1 cellular context compared by ENCODE assay signal in genomic region chr4:141329174-141329569, GRCh38.
TF ChIP-seq lines count a peak whose summit lies in the region.

No MANE protein-coding gene starts in this region.

TF ChIP-seq in HepG2, 621 proteins besides CTCF, POLR2A, EP300 and RAD21 (continued from another document):
- no peak for TF ChIP-seq ZNF792 (CRISPR knock-in tag; IDR thresholded peaks at IDR 0.05)
- no peak for TF ChIP-seq HNF4G (IDR thresholded peaks at IDR 0.05; ENCODE audit: borderline replicate concordance, low read depth, low read length)
- no peak for TF ChIP-seq HNF4G (CRISPR knock-in tag; IDR thresholded peaks at IDR 0.05; ENCODE audit: borderline replicate concordance, low read depth)
- TF ChIP-seq BCL6 (CRISPR knock-in tag; IDR thresholded peaks at IDR 0.05), result no peak
- no peak for TF ChIP-seq MXD4 (CRISPR knock-in tag; IDR thresholded peaks at IDR 0.05)
- no peak for TF ChIP-seq ZNF362 (CRISPR knock-in tag; IDR thresholded peaks at IDR 0.05; ENCODE audit: borderline replicate concordance)
- no peak for TF ChIP-seq ZFP41 (CRISPR knock-in tag; IDR thresholded peaks at IDR 0.05; ENCODE audit: borderline replicate concordance)
- no peak for TF ChIP-seq ZNF772 (CRISPR knock-in tag; IDR thresholded peaks at IDR 0.05)
- TF ChIP-seq MBNL3 (CRISPR knock-in tag; conservative IDR thresholded peaks at IDR 0.05), result no peak
- TF ChIP-seq, protein P1, sequence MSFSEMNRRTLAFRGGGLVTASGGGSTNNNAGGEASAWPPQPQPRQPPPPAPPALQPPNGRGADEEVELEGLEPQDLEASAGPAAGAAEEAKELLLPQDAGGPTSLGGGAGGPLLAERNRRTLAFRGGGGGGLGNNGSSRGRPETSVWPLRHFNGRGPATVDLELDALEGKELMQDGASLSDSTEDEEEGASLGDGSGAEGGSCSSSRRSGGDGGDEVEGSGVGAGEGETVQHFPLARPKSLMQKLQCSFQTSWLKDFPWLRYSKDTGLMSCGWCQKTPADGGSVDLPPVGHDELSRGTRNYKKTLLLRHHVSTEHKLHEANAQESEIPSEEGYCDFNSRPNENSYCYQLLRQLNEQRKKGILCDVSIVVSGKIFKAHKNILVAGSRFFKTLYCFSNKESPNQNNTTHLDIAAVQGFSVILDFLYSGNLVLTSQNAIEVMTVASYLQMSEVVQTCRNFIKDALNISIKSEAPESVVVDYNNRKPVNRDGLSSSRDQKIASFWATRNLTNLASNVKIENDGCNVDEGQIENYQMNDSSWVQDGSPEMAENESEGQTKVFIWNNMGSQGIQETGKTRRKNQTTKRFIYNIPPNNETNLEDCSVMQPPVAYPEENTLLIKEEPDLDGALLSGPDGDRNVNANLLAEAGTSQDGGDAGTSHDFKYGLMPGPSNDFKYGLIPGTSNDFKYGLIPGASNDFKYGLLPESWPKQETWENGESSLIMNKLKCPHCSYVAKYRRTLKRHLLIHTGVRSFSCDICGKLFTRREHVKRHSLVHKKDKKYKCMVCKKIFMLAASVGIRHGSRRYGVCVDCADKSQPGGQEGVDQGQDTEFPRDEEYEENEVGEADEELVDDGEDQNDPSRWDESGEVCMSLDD (CRISPR knock-in tag; IDR thresholded peaks at IDR 0.05; ENCODE audit: borderline replicate concordance), result no peak
